Comparison of ENCODE assay signal across 5 cellular contexts in the genomic region with DNA sequence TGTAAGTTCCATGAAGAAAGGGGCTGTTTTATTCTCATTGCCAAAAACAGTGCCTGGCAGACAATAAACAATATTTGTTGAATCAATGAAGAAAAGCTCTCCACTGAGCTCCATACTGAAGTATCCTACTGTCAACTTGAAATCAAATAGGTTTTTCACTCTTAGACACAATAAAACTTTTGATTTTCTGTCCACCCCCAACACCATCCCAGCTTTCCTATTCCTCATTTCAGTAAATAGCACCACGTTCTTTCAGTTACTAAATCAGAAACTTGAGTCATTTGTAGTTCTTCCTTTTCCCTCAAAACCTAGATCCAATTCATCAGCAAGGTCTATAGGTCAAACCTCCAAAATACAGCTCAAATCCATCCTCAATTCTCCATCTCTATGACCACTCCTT.
"Had no signal": no experiment of that assay in that cellular context is flagged by ENCODE, and none has a peak within 500 bp of the region (broad histone marks: within the 10 kb centered on the region; RNA-seq: fewer than 3 reads in every experiment).

No MANE protein-coding gene starts in this region.

- H3K4me3 ChIP-seq: GM23338, K562 had no signal

- H3K27ac Mint-ChIP-seq: GM23338, H9 had no signal

- H3K4me1 Mint-ChIP-seq: H9 had no signal

- ATAC-seq: GM23338, K562 had no signal

- H3K9me3 Mint-ChIP-seq: GM23338, H9 had no signal

- H3K4me3 Mint-ChIP-seq: GM23338, H9 had no signal

- DNase-seq: H9, HCEC 1CT, IMR-90 had no signal
